ENCODE assay signal across 8 cellular contexts in genomic region chr10:79404231-79404609, GRCh38. TPM values are rescaled to one million over a fixed set of nuclear protein-coding genes. Genes with fewer than 3 reads are reported as not detected.
DNase-seq lines count a peak whose midpoint lies in the region; ATAC-seq and TF ChIP-seq lines count a peak whose summit lies in the region.

No MANE protein-coding gene starts in this region.

- no peaks in the 10 kb centered on the region for H3K9me3 ChIP-seq in HUES48 (ENCODE audit: control insufficient read depth, insufficient read depth, low read length)
- no peaks in the 10 kb centered on the region for H3K9me3 ChIP-seq in suprapubic skin

- ATAC-seq in GM18861 (IDR thresholded peaks at IDR 0.05; ENCODE audit: unreplicated experiment): no peak

- H3K4me3 ChIP-seq in HUES48 (ENCODE audit: low read depth, low read length) (peak overlapping the region; percentile 44; the same call in 1 of the 2 replicates), cardiac fibroblast (replicated peaks in 1 of 2; ENCODE audit: low read depth in 2 of 2, low read length in 2 of 2) (no peak overlapping the region), suprapubic skin (peak overlapping the region; percentile 18)

- TF ChIP-seq POLR2A in suprapubic skin (IDR thresholded peaks at IDR 0.05): no peak

- H3K9ac ChIP-seq in HUES48 (ENCODE audit: low read depth, low read length): no peak overlapping the region

- no peaks in the 10 kb centered on the region for H3K36me3 ChIP-seq in HUES48 (ENCODE audit: control insufficient read depth, insufficient read depth, low read length)
- no peaks in the 10 kb centered on the region for H3K36me3 ChIP-seq in suprapubic skin

- WGBS in suprapubic skin: 12% methylated on average over 6 of the region's 7 CpGs

- no peak for TF ChIP-seq EP300 in suprapubic skin (IDR thresholded peaks at IDR 0.05)

- H3K27me3 ChIP-seq in HUES48 (ENCODE audit: control insufficient read depth, insufficient read depth, low read length) (0 out of 2 replicates have a peak, but pooled peaks cover 5% of the 10 kb centered on the region), suprapubic skin (no peaks in the 10 kb centered on the region)

- H3K4me1 ChIP-seq in HUES48 (ENCODE audit: control insufficient read depth, insufficient read depth, low read length) (peaks cover 30% of the 10 kb centered on the region), suprapubic skin (peaks cover 84% of the 10 kb centered on the region)

- H3K27ac ChIP-seq in HUES48 (ENCODE audit: low read depth, low read length) (peak overlapping the region; percentile 4), suprapubic skin (peak overlapping the region; percentile 88)

- TF ChIP-seq CTCF in cardiac fibroblast (IDR thresholded peaks at IDR 0.05; ENCODE audit: low read depth, low read length): no peak
- TF ChIP-seq CTCF in suprapubic skin (IDR thresholded peaks at IDR 0.05): no peak

- DNase-seq in cardiac fibroblast (ENCODE audit: low read depth in 2 of 2): peak; percentile 76 to 97
- peak; percentile 91 for DNase-seq in islet precursor cell
- DNase-seq in suprapubic skin (ENCODE audit: low spot score in 2 of 2): peak; percentile 88
- no peak for DNase-seq in NCI-H187 treated with DMSO at 0.1 percent for 48 hours (lab: John Stamatoyannopoulos, UW)
- no peak for DNase-seq in D341Med (ENCODE audit: low spot score)
- no peak for DNase-seq in globus pallidus (ENCODE audit: low spot score)

RNA-seq across cellular contexts. Expression of gene ZCCHC24, which starts 41.2 kb away (rescaled TPM):
- 10 to 100 TPM in 2 of 4 donors, 1 to 10 TPM in 2; 8.9 to 17.3 (median 12.8) TPM for total RNA-seq in suprapubic skin

RNA-seq across cellular contexts. Expression of gene PPIF, which starts 57.0 kb away (rescaled TPM):
- 10 to 100 TPM; 41.0 to 92.8 (median 71.1) TPM for total RNA-seq in suprapubic skin

Comparison
In these comparisons a context has a peak if more than half of its experiments do, and no peak if none do; other contexts are left out.
1. H3K4me3 ChIP-seq: peak in HUES48 (single experiment) and suprapubic skin (single experiment); none in cardiac fibroblast (0 of 2).
2. DNase-seq: peak in cardiac fibroblast (2 of 2), islet precursor cell (single experiment) and suprapubic skin (2 of 2); none in NCI-H187 treated with DMSO at 0.1 percent for 48 hours (single experiment), D341Med (single experiment) and globus pallidus (single experiment).